Comparison of ENCODE assay signal across 1 cellular context in genomic region chr7:157559596-157560257, GRCh38.
TF ChIP-seq lines count a peak whose summit lies in the region.

No MANE protein-coding gene starts in this region.

TF ChIP-seq in K562, 482 proteins besides CTCF, POLR2A, EP300 and RAD21 (continued from another document):
- TF ChIP-seq ZNF449 (CRISPR knock-in tag; IDR thresholded peaks at IDR 0.05) (no peak), ZBTB7A (IDR thresholded peaks at IDR 0.05; ENCODE audit: borderline replicate concordance, control insufficient read depth, low read depth, low read length) (no peak), ZNF764 (CRISPR knock-in tag; IDR thresholded peaks at IDR 0.05; ENCODE audit: low read depth) (no peak), ETV1 (tag; conservative IDR thresholded peaks at IDR 0.05; ENCODE audit: low read depth) (no peak), FOXK2 (conservative IDR thresholded peaks at IDR 0.05 in 1 of 2, IDR thresholded peaks at IDR 0.05 in 1 of 2; ENCODE audit: low read depth in 2 of 2) (no peak)
